In the genomic region with DNA sequence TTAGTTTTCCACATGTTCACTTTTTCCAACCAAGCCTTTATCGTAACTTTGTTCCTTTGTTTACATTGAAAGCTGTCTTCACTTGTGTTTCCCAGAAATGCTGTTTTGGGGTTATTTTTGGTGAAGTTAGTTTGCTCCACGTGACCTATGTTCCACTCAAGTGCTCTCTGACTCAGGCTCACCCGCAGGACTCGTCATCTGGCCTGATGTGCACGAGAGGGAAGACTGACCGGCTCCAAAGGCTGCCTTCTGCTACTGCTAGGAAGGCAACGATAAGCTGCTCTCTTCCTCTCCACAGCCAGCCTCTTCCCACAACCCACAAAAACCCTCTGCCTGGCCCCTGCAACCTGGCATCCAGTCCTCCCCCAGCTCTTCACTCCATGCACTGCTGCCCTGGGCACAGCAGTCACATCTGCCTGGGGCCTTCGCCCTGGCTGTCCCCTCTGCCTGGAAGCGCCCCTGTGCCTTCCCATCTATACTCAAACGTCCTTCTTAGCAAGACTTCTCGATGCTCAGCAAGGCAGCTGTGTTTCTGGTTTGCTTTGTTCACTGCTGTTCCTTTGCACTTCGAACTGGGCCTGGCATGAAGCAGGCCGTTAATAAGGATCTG, we compare ENCODE assay signal across 1 cellular context.
TF ChIP-seq lines count a peak whose summit lies in the region.

No MANE protein-coding gene starts in this region.

TF ChIP-seq in GM23338, 12 proteins besides CTCF, POLR2A, EP300 and RAD21 (continued from another document):
- TF ChIP-seq NANOG (IDR thresholded peaks at IDR 0.05; ENCODE audit: borderline replicate concordance): no peak
- TF ChIP-seq, protein P1, sequence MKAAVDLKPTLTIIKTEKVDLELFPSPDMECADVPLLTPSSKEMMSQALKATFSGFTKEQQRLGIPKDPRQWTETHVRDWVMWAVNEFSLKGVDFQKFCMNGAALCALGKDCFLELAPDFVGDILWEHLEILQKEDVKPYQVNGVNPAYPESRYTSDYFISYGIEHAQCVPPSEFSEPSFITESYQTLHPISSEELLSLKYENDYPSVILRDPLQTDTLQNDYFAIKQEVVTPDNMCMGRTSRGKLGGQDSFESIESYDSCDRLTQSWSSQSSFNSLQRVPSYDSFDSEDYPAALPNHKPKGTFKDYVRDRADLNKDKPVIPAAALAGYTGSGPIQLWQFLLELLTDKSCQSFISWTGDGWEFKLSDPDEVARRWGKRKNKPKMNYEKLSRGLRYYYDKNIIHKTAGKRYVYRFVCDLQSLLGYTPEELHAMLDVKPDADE (IDR thresholded peaks at IDR 0.05): no peak
- no peak for TF ChIP-seq POLR2AphosphoS5 (IDR thresholded peaks at IDR 0.05; ENCODE audit: low read depth)
- no peak for TF ChIP-seq EZH2phosphoT487 (IDR thresholded peaks at IDR 0.05; ENCODE audit: unreplicated experiment)
- TF ChIP-seq, protein P2, sequence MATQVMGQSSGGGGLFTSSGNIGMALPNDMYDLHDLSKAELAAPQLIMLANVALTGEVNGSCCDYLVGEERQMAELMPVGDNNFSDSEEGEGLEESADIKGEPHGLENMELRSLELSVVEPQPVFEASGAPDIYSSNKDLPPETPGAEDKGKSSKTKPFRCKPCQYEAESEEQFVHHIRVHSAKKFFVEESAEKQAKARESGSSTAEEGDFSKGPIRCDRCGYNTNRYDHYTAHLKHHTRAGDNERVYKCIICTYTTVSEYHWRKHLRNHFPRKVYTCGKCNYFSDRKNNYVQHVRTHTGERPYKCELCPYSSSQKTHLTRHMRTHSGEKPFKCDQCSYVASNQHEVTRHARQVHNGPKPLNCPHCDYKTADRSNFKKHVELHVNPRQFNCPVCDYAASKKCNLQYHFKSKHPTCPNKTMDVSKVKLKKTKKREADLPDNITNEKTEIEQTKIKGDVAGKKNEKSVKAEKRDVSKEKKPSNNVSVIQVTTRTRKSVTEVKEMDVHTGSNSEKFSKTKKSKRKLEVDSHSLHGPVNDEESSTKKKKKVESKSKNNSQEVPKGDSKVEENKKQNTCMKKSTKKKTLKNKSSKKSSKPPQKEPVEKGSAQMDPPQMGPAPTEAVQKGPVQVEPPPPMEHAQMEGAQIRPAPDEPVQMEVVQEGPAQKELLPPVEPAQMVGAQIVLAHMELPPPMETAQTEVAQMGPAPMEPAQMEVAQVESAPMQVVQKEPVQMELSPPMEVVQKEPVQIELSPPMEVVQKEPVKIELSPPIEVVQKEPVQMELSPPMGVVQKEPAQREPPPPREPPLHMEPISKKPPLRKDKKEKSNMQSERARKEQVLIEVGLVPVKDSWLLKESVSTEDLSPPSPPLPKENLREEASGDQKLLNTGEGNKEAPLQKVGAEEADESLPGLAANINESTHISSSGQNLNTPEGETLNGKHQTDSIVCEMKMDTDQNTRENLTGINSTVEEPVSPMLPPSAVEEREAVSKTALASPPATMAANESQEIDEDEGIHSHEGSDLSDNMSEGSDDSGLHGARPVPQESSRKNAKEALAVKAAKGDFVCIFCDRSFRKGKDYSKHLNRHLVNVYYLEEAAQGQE (IDR thresholded peaks at IDR 0.05; ENCODE audit: unreplicated experiment): no peak
- TF ChIP-seq EZH2 (IDR thresholded peaks at IDR 0.05; ENCODE audit: low read depth, unreplicated experiment): no peak
- TF ChIP-seq JUNB (IDR thresholded peaks at IDR 0.05; ENCODE audit: unreplicated experiment): no peak
- TF ChIP-seq ZNF114 (CRISPR knock-in tag; IDR thresholded peaks at IDR 0.05): no peak
- no peak for TF ChIP-seq CREB1 (CRISPR knock-in tag; IDR thresholded peaks at IDR 0.05; ENCODE audit: low read depth)
- TF ChIP-seq ZNF331 (CRISPR knock-in tag; IDR thresholded peaks at IDR 0.05; ENCODE audit: low read depth): no peak
- TF ChIP-seq STAT1 (IDR thresholded peaks at IDR 0.05; ENCODE audit: unreplicated experiment): no peak
TF ChIP-seq in GM23338: peak in this region for 0.
